35 cellular contexts compared by ENCODE assay signal in genomic region chr2:67771380-67771779, GRCh38.
"Had no signal": no experiment of that assay in that cellular context is flagged by ENCODE, and none has a peak within 500 bp of the region (broad histone marks: within the 10 kb centered on the region; RNA-seq: fewer than 3 reads in every experiment).

No MANE protein-coding gene starts in this region.

- DNase-seq: Karpas-422, Kasumi-1, MG63, MM.1S, MV-4-11, NCI-H1048, NCI-H1092 treated with DMSO at 0.1 percent for 48 hours, NCI-H1105, NCI-H1105 treated with DMSO at 0.1 percent for 48 hours, NCI-H1417, NCI-H1417 treated with DMSO at 0.1 percent for 48 hours, NCI-H1436, NCI-H1436 treated with DMSO at 0.1 percent for 48 hours, NCI-H146, NCI-H1694, NCI-H1694 treated with DMSO at 0.1 percent for 48 hours, NCI-H187, NCI-H187 treated with DMSO at 0.1 percent for 48 hours, NCI-H1930, NCI-H2029, NCI-H2029 treated with DMSO at 0.1 percent for 48 hours, NCI-H2081, NCI-H2081 treated with DMSO at 0.1 percent for 48 hours, NCI-H2107, NCI-H2171, NCI-H2171 treated with DMSO at 0.1 percent for 48 hours, NCI-H2227 treated with DMSO at 0.1 percent for 48 hours, NCI-H226, NCI-H345, NCI-H446, NCI-H446 treated with DMSO at 0.1 percent for 48 hours, NCI-H510A, NCI-H510A treated with DMSO at 0.1 percent for 48 hours, NCI-H524, NCI-H524 treated with DMSO at 0.1 percent for 48 hours had no signal

- H3K4me3 ChIP-seq: MG63 had no signal

- H3K36me3 ChIP-seq: MG63 had no signal

- H3K27me3 ChIP-seq: MG63 had no signal

- H3K9me3 ChIP-seq: MG63 had no signal
